ENCODE assay signal across 1 cellular context in the genomic region with DNA sequence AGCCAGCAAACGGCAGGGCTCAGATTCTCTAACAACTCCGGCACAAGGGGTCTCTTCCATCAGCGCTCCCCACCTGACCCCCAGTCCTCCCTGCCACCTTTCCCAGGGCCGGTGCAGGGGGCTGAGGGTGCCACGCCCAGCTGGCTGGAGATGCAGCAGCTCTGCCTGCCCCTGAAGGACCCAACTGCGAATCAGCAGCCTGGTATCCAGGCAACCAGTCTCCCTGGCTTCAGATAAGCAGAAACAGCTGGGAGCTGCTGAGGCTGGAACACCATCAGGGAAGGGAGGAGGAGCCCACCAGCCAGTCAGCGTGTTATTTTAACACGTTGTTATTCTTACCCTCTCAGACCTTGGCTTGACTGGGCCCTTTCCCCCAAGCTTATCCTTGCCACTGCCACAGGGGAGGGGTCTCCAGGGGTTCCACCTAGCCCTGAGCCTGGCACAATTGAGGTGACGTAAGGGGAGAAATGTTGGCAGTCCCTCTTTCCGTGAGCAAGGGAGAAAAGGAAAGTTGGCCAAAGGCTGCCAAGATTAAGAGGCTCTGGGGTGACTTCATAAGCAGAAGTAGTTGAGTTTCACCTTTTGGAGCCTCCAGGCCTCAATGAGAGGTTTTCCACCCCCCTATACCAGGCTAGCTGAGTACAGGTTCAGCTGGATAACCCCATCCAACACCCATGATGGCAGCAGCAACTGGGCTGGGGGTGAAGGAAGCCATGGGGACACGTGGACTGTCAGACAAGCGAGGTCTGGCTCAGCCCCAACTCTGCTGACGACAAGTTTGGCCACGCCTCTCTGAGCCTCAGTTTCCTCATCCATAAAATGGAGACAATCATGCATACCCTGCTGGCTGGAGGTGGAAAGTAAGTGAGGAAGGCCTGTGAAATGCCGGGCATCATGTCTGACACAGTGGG.
TF ChIP-seq lines count a peak whose summit lies in the region.

No MANE protein-coding gene starts in this region.

TF ChIP-seq in GM23338, 12 proteins besides CTCF, POLR2A, EP300 and RAD21 (continued from another document):
- TF ChIP-seq, protein P1, sequence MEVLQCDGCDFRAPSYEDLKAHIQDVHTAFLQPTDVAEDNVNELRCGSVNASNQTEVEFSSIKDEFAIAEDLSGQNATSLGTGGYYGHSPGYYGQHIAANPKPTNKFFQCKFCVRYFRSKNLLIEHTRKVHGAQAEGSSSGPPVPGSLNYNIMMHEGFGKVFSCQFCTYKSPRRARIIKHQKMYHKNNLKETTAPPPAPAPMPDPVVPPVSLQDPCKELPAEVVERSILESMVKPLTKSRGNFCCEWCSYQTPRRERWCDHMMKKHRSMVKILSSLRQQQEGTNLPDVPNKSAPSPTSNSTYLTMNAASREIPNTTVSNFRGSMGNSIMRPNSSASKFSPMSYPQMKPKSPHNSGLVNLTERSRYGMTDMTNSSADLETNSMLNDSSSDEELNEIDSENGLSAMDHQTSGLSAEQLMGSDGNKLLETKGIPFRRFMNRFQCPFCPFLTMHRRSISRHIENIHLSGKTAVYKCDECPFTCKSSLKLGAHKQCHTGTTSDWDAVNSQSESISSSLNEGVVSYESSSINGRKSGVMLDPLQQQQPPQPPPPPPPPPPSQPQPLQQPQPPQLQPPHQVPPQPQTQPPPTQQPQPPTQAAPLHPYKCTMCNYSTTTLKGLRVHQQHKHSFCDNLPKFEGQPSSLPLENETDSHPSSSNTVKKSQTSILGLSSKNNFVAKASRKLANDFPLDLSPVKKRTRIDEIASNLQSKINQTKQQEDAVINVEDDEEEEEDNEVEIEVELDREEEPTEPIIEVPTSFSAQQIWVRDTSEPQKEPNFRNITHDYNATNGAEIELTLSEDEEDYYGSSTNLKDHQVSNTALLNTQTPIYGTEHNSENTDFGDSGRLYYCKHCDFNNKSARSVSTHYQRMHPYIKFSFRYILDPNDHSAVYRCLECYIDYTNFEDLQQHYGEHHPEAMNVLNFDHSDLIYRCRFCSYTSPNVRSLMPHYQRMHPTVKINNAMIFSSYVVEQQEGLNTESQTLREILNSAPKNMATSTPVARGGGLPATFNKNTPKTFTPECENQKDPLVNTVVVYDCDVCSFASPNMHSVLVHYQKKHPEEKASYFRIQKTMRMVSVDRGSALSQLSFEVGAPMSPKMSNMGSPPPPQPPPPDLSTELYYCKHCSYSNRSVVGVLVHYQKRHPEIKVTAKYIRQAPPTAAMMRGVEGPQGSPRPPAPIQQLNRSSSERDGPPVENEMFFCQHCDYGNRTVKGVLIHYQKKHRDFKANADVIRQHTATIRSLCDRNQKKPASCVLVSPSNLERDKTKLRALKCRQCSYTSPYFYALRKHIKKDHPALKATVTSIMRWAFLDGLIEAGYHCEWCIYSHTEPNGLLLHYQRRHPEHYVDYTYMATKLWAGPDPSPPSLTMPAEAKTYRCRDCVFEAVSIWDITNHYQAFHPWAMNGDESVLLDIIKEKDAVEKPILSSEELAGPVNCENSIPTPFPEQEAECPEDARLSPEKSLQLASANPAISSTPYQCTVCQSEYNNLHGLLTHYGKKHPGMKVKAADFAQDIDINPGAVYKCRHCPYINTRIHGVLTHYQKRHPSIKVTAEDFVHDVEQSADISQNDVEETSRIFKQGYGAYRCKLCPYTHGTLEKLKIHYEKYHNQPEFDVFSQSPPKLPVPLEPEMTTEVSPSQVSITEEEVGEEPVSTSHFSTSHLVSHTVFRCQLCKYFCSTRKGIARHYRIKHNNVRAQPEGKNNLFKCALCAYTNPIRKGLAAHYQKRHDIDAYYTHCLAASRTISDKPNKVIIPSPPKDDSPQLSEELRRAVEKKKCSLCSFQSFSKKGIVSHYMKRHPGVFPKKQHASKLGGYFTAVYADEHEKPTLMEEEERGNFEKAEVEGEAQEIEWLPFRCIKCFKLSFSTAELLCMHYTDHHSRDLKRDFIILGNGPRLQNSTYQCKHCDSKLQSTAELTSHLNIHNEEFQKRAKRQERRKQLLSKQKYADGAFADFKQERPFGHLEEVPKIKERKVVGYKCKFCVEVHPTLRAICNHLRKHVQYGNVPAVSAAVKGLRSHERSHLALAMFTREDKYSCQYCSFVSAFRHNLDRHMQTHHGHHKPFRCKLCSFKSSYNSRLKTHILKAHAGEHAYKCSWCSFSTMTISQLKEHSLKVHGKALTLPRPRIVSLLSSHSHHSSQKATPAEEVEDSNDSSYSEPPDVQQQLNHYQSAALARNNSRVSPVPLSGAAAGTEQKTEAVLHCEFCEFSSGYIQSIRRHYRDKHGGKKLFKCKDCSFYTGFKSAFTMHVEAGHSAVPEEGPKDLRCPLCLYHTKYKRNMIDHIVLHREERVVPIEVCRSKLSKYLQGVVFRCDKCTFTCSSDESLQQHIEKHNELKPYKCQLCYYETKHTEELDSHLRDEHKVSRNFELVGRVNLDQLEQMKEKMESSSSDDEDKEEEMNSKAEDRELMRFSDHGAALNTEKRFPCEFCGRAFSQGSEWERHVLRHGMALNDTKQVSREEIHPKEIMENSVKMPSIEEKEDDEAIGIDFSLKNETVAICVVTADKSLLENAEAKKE (CRISPR knock-in tag; IDR thresholded peaks at IDR 0.05) = no peak
- TF ChIP-seq, protein P2, sequence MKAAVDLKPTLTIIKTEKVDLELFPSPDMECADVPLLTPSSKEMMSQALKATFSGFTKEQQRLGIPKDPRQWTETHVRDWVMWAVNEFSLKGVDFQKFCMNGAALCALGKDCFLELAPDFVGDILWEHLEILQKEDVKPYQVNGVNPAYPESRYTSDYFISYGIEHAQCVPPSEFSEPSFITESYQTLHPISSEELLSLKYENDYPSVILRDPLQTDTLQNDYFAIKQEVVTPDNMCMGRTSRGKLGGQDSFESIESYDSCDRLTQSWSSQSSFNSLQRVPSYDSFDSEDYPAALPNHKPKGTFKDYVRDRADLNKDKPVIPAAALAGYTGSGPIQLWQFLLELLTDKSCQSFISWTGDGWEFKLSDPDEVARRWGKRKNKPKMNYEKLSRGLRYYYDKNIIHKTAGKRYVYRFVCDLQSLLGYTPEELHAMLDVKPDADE (IDR thresholded peaks at IDR 0.05) = no peak
- TF ChIP-seq, protein P3, sequence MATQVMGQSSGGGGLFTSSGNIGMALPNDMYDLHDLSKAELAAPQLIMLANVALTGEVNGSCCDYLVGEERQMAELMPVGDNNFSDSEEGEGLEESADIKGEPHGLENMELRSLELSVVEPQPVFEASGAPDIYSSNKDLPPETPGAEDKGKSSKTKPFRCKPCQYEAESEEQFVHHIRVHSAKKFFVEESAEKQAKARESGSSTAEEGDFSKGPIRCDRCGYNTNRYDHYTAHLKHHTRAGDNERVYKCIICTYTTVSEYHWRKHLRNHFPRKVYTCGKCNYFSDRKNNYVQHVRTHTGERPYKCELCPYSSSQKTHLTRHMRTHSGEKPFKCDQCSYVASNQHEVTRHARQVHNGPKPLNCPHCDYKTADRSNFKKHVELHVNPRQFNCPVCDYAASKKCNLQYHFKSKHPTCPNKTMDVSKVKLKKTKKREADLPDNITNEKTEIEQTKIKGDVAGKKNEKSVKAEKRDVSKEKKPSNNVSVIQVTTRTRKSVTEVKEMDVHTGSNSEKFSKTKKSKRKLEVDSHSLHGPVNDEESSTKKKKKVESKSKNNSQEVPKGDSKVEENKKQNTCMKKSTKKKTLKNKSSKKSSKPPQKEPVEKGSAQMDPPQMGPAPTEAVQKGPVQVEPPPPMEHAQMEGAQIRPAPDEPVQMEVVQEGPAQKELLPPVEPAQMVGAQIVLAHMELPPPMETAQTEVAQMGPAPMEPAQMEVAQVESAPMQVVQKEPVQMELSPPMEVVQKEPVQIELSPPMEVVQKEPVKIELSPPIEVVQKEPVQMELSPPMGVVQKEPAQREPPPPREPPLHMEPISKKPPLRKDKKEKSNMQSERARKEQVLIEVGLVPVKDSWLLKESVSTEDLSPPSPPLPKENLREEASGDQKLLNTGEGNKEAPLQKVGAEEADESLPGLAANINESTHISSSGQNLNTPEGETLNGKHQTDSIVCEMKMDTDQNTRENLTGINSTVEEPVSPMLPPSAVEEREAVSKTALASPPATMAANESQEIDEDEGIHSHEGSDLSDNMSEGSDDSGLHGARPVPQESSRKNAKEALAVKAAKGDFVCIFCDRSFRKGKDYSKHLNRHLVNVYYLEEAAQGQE (IDR thresholded peaks at IDR 0.05; ENCODE audit: unreplicated experiment) = no peak
- TF ChIP-seq EZH2 (IDR thresholded peaks at IDR 0.05; ENCODE audit: low read depth, unreplicated experiment) (no peak), JUNB (IDR thresholded peaks at IDR 0.05; ENCODE audit: unreplicated experiment) (no peak)
TF ChIP-seq in GM23338: peak in this region for 0.
